Comparison of ENCODE assay signal across 8 cellular contexts in the genomic region with DNA sequence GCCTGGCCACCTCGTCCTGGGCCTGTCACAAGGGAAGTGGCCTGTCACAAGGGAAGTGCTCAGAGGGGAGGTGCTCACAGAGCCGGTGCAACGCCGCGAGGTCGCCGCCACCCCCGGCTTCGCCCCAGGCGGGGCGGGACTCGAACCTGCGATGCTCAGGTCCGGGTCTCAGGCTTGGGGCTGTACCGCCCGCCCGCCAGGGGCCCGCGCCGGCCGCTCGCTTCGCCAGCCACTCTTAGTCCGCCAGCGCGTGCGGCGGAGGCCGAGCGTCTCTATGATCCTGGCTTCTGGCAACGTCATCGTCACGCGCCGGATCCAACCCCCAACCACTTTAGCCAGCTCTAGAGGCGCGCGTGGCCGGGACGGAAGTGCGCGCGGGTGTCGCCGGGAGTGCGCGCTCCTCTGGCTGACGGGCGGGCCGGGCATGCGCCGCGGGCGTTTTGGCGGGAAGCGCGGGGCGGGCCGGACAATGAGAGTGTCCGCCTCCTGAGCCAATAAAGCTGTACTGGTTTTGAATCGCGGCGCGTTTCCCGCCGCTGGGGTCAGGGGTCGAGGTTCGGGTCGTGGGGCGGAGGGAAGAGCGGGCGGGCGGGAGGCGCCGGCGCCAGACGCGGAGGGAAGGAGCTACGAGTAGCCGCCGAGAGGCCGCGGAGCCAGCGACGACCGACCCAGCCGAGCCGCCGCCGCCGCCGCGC. TPM values are rescaled to one million over a fixed set of nuclear protein-coding genes. Genes with fewer than 3 reads are reported as not detected.
DNase-seq lines count a peak whose midpoint lies in the region; ATAC-seq and TF ChIP-seq lines count a peak whose summit lies in the region.

Gene TRMT2A (minus strand): TSS at position 276 of the 695 bp plus-strand sequence. CDS start 320 bp downstream, outside the sequence.

- peaks cover 7% of the 10 kb centered on the region for H3K27me3 Mint-ChIP-seq in HFFc6 (ENCODE audit: insufficient read depth)

- H3K4me3 ChIP-seq in GM06990 (replicated peaks; ENCODE audit: low read depth, low read length) (peak within 1 kb of the TSS; percentile 96), NB4 (ENCODE audit: low read depth, low read length) (peak within 1 kb of the TSS; percentile 99), SK-N-MC (peak within 1 kb of the TSS; percentile 100), testis (peak within 1 kb of the TSS; percentile 94 to 98)

- H3K27me3 ChIP-seq in GM06990 (replicated peaks; ENCODE audit: control insufficient read depth, insufficient read depth, low read length) (no peaks in the 10 kb centered on the region), testis (no peaks in the 10 kb centered on the region)

- WGBS in testis, 2 donors, result 0% methylated on average over 23 to 58 of the region's 93 CpGs

- no peak for TF ChIP-seq CTCF in GM06990 (IDR thresholded peaks at IDR 0.05; ENCODE audit: insufficient read depth, low read length, poor library complexity, severe bottlenecking)
- no peak; the same call in 1 of the 2 replicates for TF ChIP-seq CTCF in HFFc6 (IDR thresholded peaks at IDR 0.05)
- no peak for TF ChIP-seq CTCF in NB4 (IDR thresholded peaks at IDR 0.05; ENCODE audit: low read depth, low read length)
- TF ChIP-seq CTCF in omental fat pad (IDR thresholded peaks at IDR 0.05), result no peak
- TF ChIP-seq CTCF in testis (IDR thresholded peaks at IDR 0.05), result peak in 2 of 3 experiments; percentile 9 to 33

- ATAC-seq in omental fat pad (ENCODE audit: low FRiP score), result peak; percentile 94

- H3K27ac ChIP-seq in SK-N-MC, result peak within 1 kb of the TSS; percentile 89
- peak within 1 kb of the TSS; percentile 88 for H3K27ac ChIP-seq in testis

- H3K9me3 ChIP-seq in SK-N-MC (ENCODE audit: low read depth, low read length) (no peaks in the 10 kb centered on the region), testis (no peaks in the 10 kb centered on the region)

- H3K27ac Mint-ChIP-seq in HFFc6, result peak within 1 kb of the TSS; percentile 81

- peaks cover 25% of the 10 kb centered on the region for H3K4me1 ChIP-seq in testis

- H3K36me3 Mint-ChIP-seq in HFFc6 (ENCODE audit: low read depth), result peaks cover 19% of the 10 kb centered on the region

- peaks cover 36% of the 10 kb centered on the region for H3K36me3 ChIP-seq in GM06990 (ENCODE audit: control insufficient read depth, insufficient read depth, low read length)
- peaks cover 80% of the 10 kb centered on the region for H3K36me3 ChIP-seq in SK-N-MC (ENCODE audit: insufficient read depth, low read length)
- H3K36me3 ChIP-seq in testis (ENCODE audit: low read depth, missing control alignments), result no peaks in the 10 kb centered on the region

- no peaks in the 10 kb centered on the region for H3K9me3 Mint-ChIP-seq in HFFc6

- peak within 1 kb of the TSS; percentile 95 for H3K4me3 Mint-ChIP-seq in HFFc6

- TF ChIP-seq POLR2A in NB4 (IDR thresholded peaks at IDR 0.05; ENCODE audit: extremely low read depth, insufficient read length), result no peak
- TF ChIP-seq POLR2A in testis (IDR thresholded peaks at IDR 0.05), result no peak

- DNase-seq in GM06990 (ENCODE audit: extremely low read depth, insufficient read length) (peak; percentile 100), HFFc6 (peak; percentile 97), NB4 (ENCODE audit: low read depth) (peak; percentile 99), SK-N-MC (ENCODE audit: low read depth, low spot score) (peak; percentile 88), glomerular endothelial cell (ENCODE audit: extremely low read depth, low read depth, low spot score) (peak; percentile 76), omental fat pad (ENCODE audit: low spot score) (peak; percentile 96), testis (peak; percentile 99)
- peak; percentile 97 for DNase-seq in activated naive CD4-positive, alpha-beta T cell treated with anti-CD3 and anti-CD28 coated beads, Interleukin-2, amount 50 U/mL, for 16 hours

- H3K9ac ChIP-seq in SK-N-MC (ENCODE audit: insufficient read length), result peak within 1 kb of the TSS; percentile 99

- H3K4me1 Mint-ChIP-seq in HFFc6 (ENCODE audit: low read depth), result peaks cover 17% of the 10 kb centered on the region

- intact Hi-C loops in testis (cut with DNase I; ENCODE audit: low total_unique reads), result no loop called here

RNA-seq across cellular contexts. Expression of gene TRMT2A, which starts in this region (rescaled TPM):
- total RNA-seq in HFFc6 (2021; fragmentation: NEBNext Ultra II Directional; extraction: Animal tissue kit (Norgen Biotek cat#: 25700)), result 10 to 100 TPM; 31.1 to 44.9 (median 38.5) TPM
- total RNA-seq in glomerular endothelial cell (48.1 and 63.2 TPM in 2 replicates), omental fat pad (10 to 100 TPM; 32.4 to 58.5 (median 49.0) TPM), testis (100 to 1,000 TPM in 1 of 2 donors, 10 to 100 TPM in 1; 97.2 to 122 TPM)
- polyA plus RNA-seq in testis (ENCODE audit: insufficient read depth, low read depth, low replicate concordance), result 82.7 TPM

Comparison
In these comparisons a context has a peak if more than half of its experiments do, and no peak if none do; other contexts are left out.
1. Peak in every context shown above with its lines: DNase-seq, ATAC-seq, H3K4me3 ChIP-seq and H3K27ac ChIP-seq.
2. CTCF ChIP-seq: peak in testis (2 of 3); none in GM06990 (single experiment), HFFc6 (single experiment), NB4 (single experiment) and omental fat pad (0 of 3).